In genomic region chr12:106246891-106247730, GRCh38 we compare ENCODE assay signal across 8 cellular contexts. TPM values are rescaled to one million over a fixed set of nuclear protein-coding genes. Genes with fewer than 3 reads are reported as not detected.
DNase-seq lines count a peak whose midpoint lies in the region; ATAC-seq, FAIRE-seq and TF ChIP-seq lines count a peak whose summit lies in the region.
"Had no signal": no experiment of that assay in that cellular context is flagged by ENCODE, and none has a peak within 500 bp of the region (broad histone marks: within the 10 kb centered on the region; RNA-seq: fewer than 3 reads in every experiment).

No MANE protein-coding gene starts in this region.

- 3% methylated on average over 4 of the region's 81 CpGs; no CpG with 5 or more reads in 1 of the 2 donors for WGBS in gastroesophageal sphincter (ENCODE audit: low coverage in 1 of 2), 2 donors
- under 1% methylated on average over 81 of the region's 81 CpGs for WGBS in urinary bladder

- CTCF ChIA-PET in activated naive CD4-positive, alpha-beta T cell treated with anti-CD3 and anti-CD28 coated beads for 36 hours (lab: Charles Lee) = interaction anchor here (0.6 to 2.2 kb wide), 4 partner anchors 20 to 58 kb away, joined by 3 to 10 read pairs (median 6); no protein-coding TSS in a partner anchor

- H3K27me3 ChIP-seq in gastroesophageal sphincter (no peaks in the 10 kb centered on the region), neuron (ENCODE audit: insufficient read depth, low read length) (no peaks in the 10 kb centered on the region)

- H3K9me3 ChIP-seq in gastroesophageal sphincter (no peaks in the 10 kb centered on the region), neuron (ENCODE audit: low read length) (peaks cover 3% of the 10 kb centered on the region)

- H3K36me3 ChIP-seq in gastroesophageal sphincter (peaks cover 0 to 17% of the 10 kb centered on the region in 2 donors), neuron (ENCODE audit: insufficient read depth, low read length) (peaks cover 32% of the 10 kb centered on the region), urinary bladder (ENCODE audit: insufficient read depth) (no peaks in the 10 kb centered on the region)

- peak; percentile 40 for ATAC-seq in HG02798 (IDR thresholded peaks at IDR 0.05; ENCODE audit: poor library complexity, unreplicated experiment)
- peak; percentile 42 for ATAC-seq in gastroesophageal sphincter

- peaks cover 24% of the 10 kb centered on the region for H3K4me1 Mint-ChIP-seq in activated naive CD4-positive, alpha-beta T cell treated with anti-CD3 and anti-CD28 coated beads for 36 hours (ENCODE audit: low read depth)

- peak overlapping the region; percentile 62 for H2AFZ ChIP-seq in neuron (ENCODE audit: low read depth, low read length)

- DNase-seq in GM13977 (ENCODE audit: low spot score) (peak; percentile 80), RCC 7860 (ENCODE audit: low spot score) (peak; percentile 7)
- DNase-seq in activated naive CD4-positive, alpha-beta T cell treated with anti-CD3 and anti-CD28 coated beads for 36 hours = peak; percentile 54

- in situ Hi-C loops in GM13977 (cut with MboI; ENCODE audit: low pct_unique_long_range_greater_than_20kb, low sequenced_read_pairs, unreplicated experiment) = no loop called here

- peak overlapping the region; percentile 61 to 96 for H3K4me3 ChIP-seq in gastroesophageal sphincter
- H3K4me3 ChIP-seq in neuron (ENCODE audit: low read length) = peak overlapping the region; percentile 62
- H3K4me3 ChIP-seq in urinary bladder (ENCODE audit: low read depth, low read length) = peak overlapping the region; percentile 76

- peak overlapping the region; percentile 75 for H3K4me3 Mint-ChIP-seq in activated naive CD4-positive, alpha-beta T cell treated with anti-CD3 and anti-CD28 coated beads for 36 hours

- H3K4me1 ChIP-seq in gastroesophageal sphincter (peaks cover 5 to 59% (median 13%) of the 10 kb centered on the region in 3 donors), neuron (ENCODE audit: insufficient read depth, low read length) (peaks cover 18% of the 10 kb centered on the region), urinary bladder (ENCODE audit: insufficient read depth) (peaks cover 7% of the 10 kb centered on the region)

- H3K36me3 Mint-ChIP-seq in activated naive CD4-positive, alpha-beta T cell treated with anti-CD3 and anti-CD28 coated beads for 36 hours (ENCODE audit: low read depth) = peaks cover 7% of the 10 kb centered on the region

- TF ChIP-seq CTCF in GM13977 (IDR thresholded peaks at IDR 0.05; ENCODE audit: extremely low read depth, insufficient read depth, missing control alignments) (no peak), gastroesophageal sphincter (IDR thresholded peaks at IDR 0.05) (peak in 2 of 4 experiments; percentile 27 to 31)

- H3K9me3 Mint-ChIP-seq in activated naive CD4-positive, alpha-beta T cell treated with anti-CD3 and anti-CD28 coated beads for 36 hours = no peaks in the 10 kb centered on the region

- no peak for FAIRE-seq in RCC 7860 (lab: Jason Lieb, UNC)
- FAIRE-seq: islet of Langerhans had no signal

- TF ChIP-seq EP300 in gastroesophageal sphincter (IDR thresholded peaks at IDR 0.05) = no peak

- intact Hi-C loops in activated naive CD4-positive, alpha-beta T cell treated with anti-CD3 and anti-CD28 coated beads for 36 hours (cut with micrococcal nuclease) = loop anchor here (5.0 to 10.0 kb wide), 5 partner anchors 500 to 1078 kb away; partner anchors contain the start of genes APPL2, RIC8B and TMEM263

- peak overlapping the region; percentile 91 to 100 (median 95) for H3K27ac ChIP-seq in gastroesophageal sphincter
- H3K27ac ChIP-seq in urinary bladder (ENCODE audit: low read depth) = peak overlapping the region; percentile 95

- H3K27me3 Mint-ChIP-seq in activated naive CD4-positive, alpha-beta T cell treated with anti-CD3 and anti-CD28 coated beads for 36 hours (ENCODE audit: low read depth) = no peaks in the 10 kb centered on the region

- peak in 1 of 2 donors; percentile 17 for TF ChIP-seq POLR2A in gastroesophageal sphincter (IDR thresholded peaks at IDR 0.05)

- H3K27ac Mint-ChIP-seq in activated naive CD4-positive, alpha-beta T cell treated with anti-CD3 and anti-CD28 coated beads for 36 hours = peak overlapping the region; percentile 74

RNA-seq across cellular contexts. Expression of gene CKAP4, which starts 0.7 kb away (rescaled TPM):
- 10 to 100 TPM; 19.0 to 19.1 TPM for total RNA-seq in activated naive CD4-positive, alpha-beta T cell treated with anti-CD3 and anti-CD28 coated beads for 36 hours
- 10 to 100 TPM; 36.3 to 55.4 (median 42.9) TPM for total RNA-seq in gastroesophageal sphincter
- 93.3 TPM for total RNA-seq in urinary bladder
- polyA plus RNA-seq in urinary bladder = 40.8 TPM

RNA-seq across cellular contexts. Expression of gene TCP11L2, which starts 55.4 kb away (rescaled TPM):
- total RNA-seq in activated naive CD4-positive, alpha-beta T cell treated with anti-CD3 and anti-CD28 coated beads for 36 hours = 10 to 100 TPM in 1 of 2 experiments, 1 to 10 TPM in 1; 9.2 to 10.3 TPM
- total RNA-seq in gastroesophageal sphincter (10 to 100 TPM; 35.4 to 59.8 (median 41.5) TPM), urinary bladder (66.8 TPM)
- polyA plus RNA-seq in urinary bladder = 10.2 TPM

Comparison
In these comparisons a context has a peak if more than half of its experiments do, and no peak if none do; other contexts are left out.
1. Peak in every context shown above with its lines: DNase-seq, ATAC-seq, H3K4me3 ChIP-seq and H3K27ac ChIP-seq.
2. DNase-seq: peak in every context shown above with its lines; median percentile 80 in GM13977; 54 in activated naive CD4-positive, alpha-beta T cell treated with anti-CD3 and anti-CD28 coated beads for 36 hours; 7 in RCC 7860.